ENCODE assay signal across 27 cellular contexts in genomic region chr19:45245826-45246225, GRCh38. TPM values are rescaled to one million over a fixed set of nuclear protein-coding genes. Genes with fewer than 3 reads are reported as not detected.
DNase-seq lines count a peak whose midpoint lies in the region; ATAC-seq, FAIRE-seq and TF ChIP-seq lines count a peak whose summit lies in the region.
"Had no signal": no experiment of that assay in that cellular context is flagged by ENCODE, and none has a peak within 500 bp of the region (broad histone marks: within the 10 kb centered on the region; RNA-seq: fewer than 3 reads in every experiment).

No MANE protein-coding gene starts in this region.

- H3K27ac ChIP-seq in mesendoderm (ENCODE audit: low read depth, low read length) (no peak overlapping the region), smooth muscle cell (ENCODE audit: low read depth) (peak overlapping the region; percentile 42), small intestine (ENCODE audit: low read depth in 1 of 2, low read length in 1 of 2) (peak overlapping the region in 1 of 2 donors; percentile 73)
- H3K27ac ChIP-seq: HL-60 had no signal

- no peaks in the 10 kb centered on the region for H3K27me3 ChIP-seq in mesendoderm (ENCODE audit: insufficient read depth, low read length, poor library complexity)
- no peaks in the 10 kb centered on the region for H3K27me3 ChIP-seq in smooth muscle cell (ENCODE audit: low read depth)
- no peaks in the 10 kb centered on the region for H3K27me3 ChIP-seq in small intestine (ENCODE audit: control insufficient read depth in 2 of 2, insufficient read depth in 2 of 2, low read length in 2 of 2)

- H3K23ac ChIP-seq in mesendoderm (ENCODE audit: low read length) = no peak overlapping the region

- no peak overlapping the region for H4K8ac ChIP-seq in mesendoderm (ENCODE audit: low read depth, low read length)

- H2BK120ac ChIP-seq in mesendoderm (ENCODE audit: low read depth, low read length) = no peak overlapping the region

- H3K4me2 ChIP-seq in mesendoderm (ENCODE audit: low read length) (no peak overlapping the region), smooth muscle cell (peak overlapping the region; percentile 77)
- H3K4me2 ChIP-seq: GM23338 had no signal

- no peaks in the 10 kb centered on the region for H3K79me1 ChIP-seq in mesendoderm (ENCODE audit: low read length)

- H3F3A ChIP-seq in smooth muscle cell (ENCODE audit: low read depth) = no peaks in the 10 kb centered on the region

- H3K4ac ChIP-seq in mesendoderm (ENCODE audit: low read depth, low read length) = no peak overlapping the region

- H3K79me2 ChIP-seq in mesendoderm (ENCODE audit: control insufficient read depth, insufficient read depth, low read length) (no peaks in the 10 kb centered on the region), smooth muscle cell (ENCODE audit: low read depth) (peaks cover 3% of the 10 kb centered on the region)

- no CpG with 5 or more reads among the region's 4 CpGs for WGBS in mesendoderm (ENCODE audit: extremely low coverage, insufficient coverage, low lambda C conversion rate)
- 53% methylated on average over 4 of the region's 4 CpGs for WGBS in smooth muscle cell (ENCODE audit: low lambda C conversion rate)
- WGBS in small intestine, 3 donors = 51 to 64% (median 60%) methylated on average over 4 of the region's 4 CpGs

- DNase-seq in EH (ENCODE audit: low read depth) (peak; percentile 25), cardiac fibroblast (ENCODE audit: low read depth in 2 of 2) (peak; percentile 4 to 41), mesendoderm (no peak), smooth muscle cell (lab: John Stamatoyannopoulos, UW; ENCODE audit: unreplicated experiment) (no peak), small intestine (no peak), erythroblast (lab: John Stamatoyannopoulos, UW) (no peak)
- DNase-seq in stimulated activated CD4-positive, alpha-beta T cell treated with anti-CD3 and anti-CD28 coated beads, Interleukin-2, amount 100 ng/mL, for 48 hours = no peak
- DNase-seq: activated CD4-positive, alpha-beta T cell treated with anti-CD3 and anti-CD28 coated beads for 4 hours; activated gamma-delta T cell; activated naive CD8-positive, alpha-beta T cell treated with anti-CD3 and anti-CD28 coated beads, Interleukin-2, amount 10 ng/mL, durations not matched to agents 7 days and 5 days; activated T-cell treated with anti-CD3 and anti-CD28 coated beads, Interleukin-2, amount 50 U/mL, for 1 hour; C1 segment of cervical spinal cord; Calu3; glutamatergic neuron; Kasumi-1; nucleus accumbens; stimulated activated CD4-positive, alpha-beta T cell treated with anti-CD3 and anti-CD28 coated beads, Interleukin-4, amount 100 ng/mL, for 1 hour; substantia nigra; T-helper 2 cell had no signal

- H4K5ac ChIP-seq in mesendoderm (ENCODE audit: low read length) = no peak overlapping the region

- H3K4me3 ChIP-seq in cardiac fibroblast (replicated peaks in 1 of 2; ENCODE audit: low read depth in 2 of 2, low read length in 2 of 2) (no peak overlapping the region), mesendoderm (ENCODE audit: low read length) (no peak overlapping the region), smooth muscle cell (no peak overlapping the region), small intestine (ENCODE audit: low read depth in 1 of 2, low read length in 2 of 2) (no peak overlapping the region)
- H3K4me3 ChIP-seq: GM12878, GM23338 had no signal

- TF ChIP-seq CTCF in cardiac fibroblast (IDR thresholded peaks at IDR 0.05; ENCODE audit: low read depth, low read length) (no peak), smooth muscle cell (IDR thresholded peaks at IDR 0.05; ENCODE audit: borderline replicate concordance, insufficient read depth, poor library complexity, severe bottlenecking) (no peak)

- no peaks in the 10 kb centered on the region for H3K9me3 ChIP-seq in smooth muscle cell (replicated peaks; ENCODE audit: low read depth)
- no peaks in the 10 kb centered on the region for H3K9me3 ChIP-seq in small intestine (ENCODE audit: control insufficient read depth, low read depth)

- no peak overlapping the region for H2AFZ ChIP-seq in smooth muscle cell (ENCODE audit: low read depth)
- H2AFZ ChIP-seq: GM23338 had no signal

- H3K9ac ChIP-seq in mesendoderm (ENCODE audit: low read length) (no peak overlapping the region), smooth muscle cell (ENCODE audit: low read depth) (no peak overlapping the region)

- ATAC-seq in HG03135 (IDR thresholded peaks at IDR 0.05; ENCODE audit: unreplicated experiment) = no peak
- ATAC-seq: GM12878, GM23338 had no signal

- H3K18ac ChIP-seq in mesendoderm (ENCODE audit: low read length) = peak overlapping the region; percentile 43

- no peak overlapping the region for H2BK5ac ChIP-seq in mesendoderm (ENCODE audit: low read length)

- TF ChIP-seq POLR2A in erythroblast (IDR thresholded peaks at IDR 0.05; ENCODE audit: low read length) = no peak

- H2BK15ac ChIP-seq in mesendoderm (replicated peaks; ENCODE audit: low read depth) = no peak overlapping the region

- H3K4me1 ChIP-seq in mesendoderm (ENCODE audit: control insufficient read depth, low read depth, low read length) (peaks cover 2% of the 10 kb centered on the region), smooth muscle cell (ENCODE audit: low read depth) (no peaks in the 10 kb centered on the region), small intestine (ENCODE audit: control insufficient read depth in 2 of 2, insufficient read depth in 1 of 2, low read depth in 1 of 2, low read length in 1 of 2) (no peaks in the 10 kb centered on the region)

- H4K20me1 ChIP-seq in smooth muscle cell (ENCODE audit: low read depth) = no peaks in the 10 kb centered on the region

- H2AK5ac ChIP-seq in mesendoderm (ENCODE audit: low read length) = no peak overlapping the region

- H3K36me3 ChIP-seq in mesendoderm (ENCODE audit: control insufficient read depth, insufficient read depth, low read length) = no peaks in the 10 kb centered on the region
- H3K36me3 ChIP-seq in smooth muscle cell (ENCODE audit: low read depth) = no peaks in the 10 kb centered on the region
- no peaks in the 10 kb centered on the region for H3K36me3 ChIP-seq in small intestine (ENCODE audit: control insufficient read depth in 2 of 2, insufficient read depth in 2 of 2, low read length in 2 of 2)

- FAIRE-seq in small intestine (lab: Jason Lieb, UNC) = no peak
- FAIRE-seq: GM12878 had no signal

- peak overlapping the region; percentile 74 for H3K56ac ChIP-seq in mesendoderm (ENCODE audit: low read length)

RNA-seq across cellular contexts. Expression of gene EXOC3L2, which starts 0.6 kb away (rescaled TPM):
- polyA plus RNA-seq in mesendoderm (2013, experiment 1 of 2) = 0.37 TPM
- 0.36 TPM for polyA plus RNA-seq in mesendoderm (2013, experiment 2 of 2)
- 0.76 and 1.8 TPM in 2 replicates for total RNA-seq in smooth muscle cell
- 6.0 and 7.5 TPM in 2 replicates for polyA plus RNA-seq in smooth muscle cell
- 1 to 10 TPM in 2 of 3 donors, under 1 TPM in 1; 0.22 to 2.7 (median 2.5) TPM for polyA plus RNA-seq in small intestine
- total RNA-seq: activated CD8-positive, alpha-beta memory T cell treated with anti-CD3 and anti-CD28 coated beads for 36 hours; activated naive CD8-positive, alpha-beta T cell treated with anti-CD3 and anti-CD28 coated beads, Interleukin-2, amount 10 ng/mL, durations not matched to agents 7 days and 5 days; Calu3; GM12878; kidney epithelial cell; NCI-H460 had no signal
- polyA plus RNA-seq: AG04450, GM12878 had no signal

RNA-seq across cellular contexts. Expression of gene MARK4, which starts 5.2 kb away (rescaled TPM):
- polyA plus RNA-seq in mesendoderm (2013, experiment 1 of 2) = 14.0 TPM
- polyA plus RNA-seq in mesendoderm (2013, experiment 2 of 2) = 13.7 TPM
- 20.0 and 23.0 TPM in 2 replicates for total RNA-seq in smooth muscle cell
- polyA plus RNA-seq in smooth muscle cell = 15.6 and 21.9 TPM in 2 replicates
- polyA plus RNA-seq in small intestine = 1 to 10 TPM; 5.1 to 8.9 (median 6.5) TPM

Comparison
In these comparisons a context has a peak if more than half of its experiments do, and no peak if none do; other contexts are left out.
1. DNase-seq: peak in EH (single experiment) and cardiac fibroblast (2 of 2); none in mesendoderm (single experiment), smooth muscle cell (single experiment), stimulated activated CD4-positive, alpha-beta T cell treated with anti-CD3 and anti-CD28 coated beads, Interleukin-2, amount 100 ng/mL, for 48 hours (0 of 2), small intestine (single experiment) and erythroblast (0 of 2).